In genomic region chr2:101415220-101415619, GRCh38 we compare ENCODE assay signal across 21 cellular contexts. TPM values are rescaled to one million over a fixed set of nuclear protein-coding genes. Genes with fewer than 3 reads are reported as not detected.
DNase-seq lines count a peak whose midpoint lies in the region; ATAC-seq and TF ChIP-seq lines count a peak whose summit lies in the region.
"Had no signal": no experiment of that assay in that cellular context is flagged by ENCODE, and none has a peak within 500 bp of the region (broad histone marks: within the 10 kb centered on the region; RNA-seq: fewer than 3 reads in every experiment).

No MANE protein-coding gene starts in this region.

- no peak for ATAC-seq in PC-3
- ATAC-seq: Right ventricle myocardium inferior had no signal

- DNase-seq in KBM-7 (peak; percentile 17), PC-3 (no peak), islet precursor cell (peak; percentile 2), sigmoid colon (no peak), Calu3 (no peak), A673 (ENCODE audit: low spot score) (no peak)
- DNase-seq: CD4-positive, alpha-beta memory T cell; MV-4-11; NCI-H1694; NCI-H2081; NCI-H2171; NCI-H446; T1000 had no signal

- POLR2A ChIA-PET in PC-3 (lab: Charles Lee; ENCODE audit: unreplicated experiment) (no interaction called here), A673 (lab: Charles Lee; ENCODE audit: low non-redundant PET) (no interaction called here)

- H3K79me2 ChIP-seq in DOHH2 (ENCODE audit: control insufficient read depth, low read length): no peaks in the 10 kb centered on the region
- H3K79me2 ChIP-seq in PC-3 (ENCODE audit: low read length): no peaks in the 10 kb centered on the region

- H3K36me3 ChIP-seq in DOHH2 (ENCODE audit: control insufficient read depth, low read length): no peaks in the 10 kb centered on the region
- no peaks in the 10 kb centered on the region for H3K36me3 ChIP-seq in PC-3 (ENCODE audit: low read depth, low read length)
- no peaks in the 10 kb centered on the region for H3K36me3 ChIP-seq in sigmoid colon
- no peaks in the 10 kb centered on the region for H3K36me3 ChIP-seq in A673 (ENCODE audit: insufficient read depth, low read length, poor library complexity, severe bottlenecking)
- H3K36me3 ChIP-seq: BLaER1, SJSA1 had no signal

- in situ Hi-C loops in KBM-7 (cut with MboI; ENCODE audit: low pct_unique_long_range_greater_than_20kb, low sequenced_read_pairs): no loop called here

- H3K36me3 Mint-ChIP-seq in Calu3 (ENCODE audit: insufficient read depth, unreplicated experiment): no peaks in the 10 kb centered on the region
- H3K36me3 Mint-ChIP-seq: CD4-positive, alpha-beta memory T cell had no signal

- no peaks in the 10 kb centered on the region for H3K9me2 ChIP-seq in DOHH2 (replicated peaks; ENCODE audit: control insufficient read depth, low read length)
- no peaks in the 10 kb centered on the region for H3K9me2 ChIP-seq in PC-3 (replicated peaks; ENCODE audit: low read length)

- peaks cover 2% of the 10 kb centered on the region; the same call in 1 of the 2 replicates for H3K27me3 ChIP-seq in DOHH2 (ENCODE audit: control insufficient read depth, low read length)
- H3K27me3 ChIP-seq in PC-3 (ENCODE audit: low read length): no peaks in the 10 kb centered on the region
- no peaks in the 10 kb centered on the region for H3K27me3 ChIP-seq in sigmoid colon
- peaks cover 5% of the 10 kb centered on the region for H3K27me3 ChIP-seq in A673 (replicated peaks; ENCODE audit: insufficient read depth, low read depth, low read length, poor library complexity)
- H3K27me3 ChIP-seq: BLaER1, SJSA1 had no signal

- no peak for TF ChIP-seq EP300 in sigmoid colon (IDR thresholded peaks at IDR 0.05)

- H2AFZ ChIP-seq in PC-3 (ENCODE audit: low read length): no peak overlapping the region

- H3K4me3 ChIP-seq in DOHH2 (ENCODE audit: low read length) (no peak overlapping the region), PC-3 (ENCODE audit: low read length) (no peak overlapping the region), sigmoid colon (no peak overlapping the region), A673 (ENCODE audit: low read depth, low read length, poor library complexity, severe bottlenecking) (no peak overlapping the region)
- H3K4me3 ChIP-seq: BLaER1, SJSA1 had no signal

- H3K4me1 ChIP-seq in DOHH2 (ENCODE audit: control insufficient read depth, low read length) (no peaks in the 10 kb centered on the region), PC-3 (ENCODE audit: insufficient read depth, low read length) (peaks cover 27% of the 10 kb centered on the region), sigmoid colon (no peaks in the 10 kb centered on the region), A673 (ENCODE audit: insufficient read depth, low read length, poor library complexity, severe bottlenecking) (no peaks in the 10 kb centered on the region)
- H3K4me1 ChIP-seq: BLaER1 had no signal

- no peak overlapping the region for H3K4me3 Mint-ChIP-seq in Calu3 (ENCODE audit: low read depth, unreplicated experiment)
- H3K4me3 Mint-ChIP-seq: CD4-positive, alpha-beta memory T cell; T-helper 1 cell treated with Interleukin-12 subunit alpha and Interleukin-12 subunit beta and Interleukin-4 antibody, amounts not matched to agents 30 μg/mL and 1 μg/mL, for 36 hours had no signal

- 93 to 98% methylated on average over 2 of the region's 2 CpGs for WGBS in sigmoid colon, 2 donors

- H4K20me1 ChIP-seq in DOHH2 (ENCODE audit: control insufficient read depth, insufficient read depth, low read depth, low read length): no peaks in the 10 kb centered on the region
- no peaks in the 10 kb centered on the region for H4K20me1 ChIP-seq in PC-3 (ENCODE audit: low read length)
- H4K20me1 ChIP-seq: BLaER1 had no signal

- peaks cover 5% of the 10 kb centered on the region for H3K4me1 Mint-ChIP-seq in Calu3 (ENCODE audit: low read depth, unreplicated experiment)
- H3K4me1 Mint-ChIP-seq: CD4-positive, alpha-beta memory T cell had no signal

- H3K4me2 ChIP-seq in DOHH2 (ENCODE audit: low read length) (no peak overlapping the region), PC-3 (ENCODE audit: low read length) (no peak overlapping the region)
- H3K4me2 ChIP-seq: BLaER1, KMS-11 had no signal

- no peaks in the 10 kb centered on the region for H3K27me3 Mint-ChIP-seq in Calu3 (ENCODE audit: unreplicated experiment)
- H3K27me3 Mint-ChIP-seq: CD4-positive, alpha-beta memory T cell had no signal

- BruUV-seq in PC-3 (replicated peaks; lab: Mats Ljungman, UMichigan) (no TSS peak), Calu3 (replicated peaks; lab: Mats Ljungman, UMichigan) (no TSS peak), A673 (replicated peaks; lab: Mats Ljungman, UMichigan) (no TSS peak)

- TF ChIP-seq CTCF in DOHH2 (IDR thresholded peaks at IDR 0.05; ENCODE audit: low read depth, low read length, poor library complexity, severe bottlenecking) (peak; percentile 16), PC-3 (conservative IDR thresholded peaks at IDR 0.05; ENCODE audit: low read depth, low read length) (peak; percentile 38; the same call in 1 of the 2 replicates), sigmoid colon (IDR thresholded peaks at IDR 0.05) (no peak), Calu3 (IDR thresholded peaks at IDR 0.05; ENCODE audit: unreplicated experiment) (no peak), A673 (conservative IDR thresholded peaks at IDR 0.05; ENCODE audit: low read depth, low read length) (no peak)

- no peak for TF ChIP-seq POLR2A in sigmoid colon (IDR thresholded peaks at IDR 0.05)

- no peak overlapping the region for H3K27ac Mint-ChIP-seq in Calu3 (ENCODE audit: unreplicated experiment)
- H3K27ac Mint-ChIP-seq: CD4-positive, alpha-beta memory T cell; T-helper 1 cell treated with Interleukin-12 subunit alpha and Interleukin-12 subunit beta and Interleukin-4 antibody, amounts not matched to agents 30 μg/mL and 1 μg/mL, for 36 hours had no signal

- CTCF ChIA-PET in PC-3 (lab: Charles Lee): no interaction called here
- CTCF ChIA-PET in Calu3 (lab: Charles Lee): interaction anchor here (0.6 kb wide), 1 partner anchor 1208 kb away, joined by 9 read pairs; no protein-coding TSS in a partner anchor
- CTCF ChIA-PET in A673 (lab: Charles Lee): no interaction called here

- H3K9me3 ChIP-seq in DOHH2 (ENCODE audit: control insufficient read depth, insufficient read depth, low read length) (no peaks in the 10 kb centered on the region), PC-3 (ENCODE audit: low read length) (no peaks in the 10 kb centered on the region), sigmoid colon (no peaks in the 10 kb centered on the region), A673 (ENCODE audit: low read depth, low read length, poor library complexity, severe bottlenecking) (no peaks in the 10 kb centered on the region)
- H3K9me3 ChIP-seq: SJSA1 had no signal

- intact Hi-C loops in PC-3 (cut with micrococcal nuclease): no loop called here
- intact Hi-C loops in sigmoid colon (cut with DNase I): no loop called here
- intact Hi-C loops in Calu3 (cut with micrococcal nuclease; ENCODE audit: unreplicated experiment): loop anchor here (10.0 kb wide), 2 partner anchors 280 to 1030 kb away; partner anchors contain the start of gene MAP4K4
- intact Hi-C loops in A673 (cut with micrococcal nuclease; ENCODE audit: unreplicated experiment): loop anchor here (10.0 kb wide), 2 partner anchors 460 to 590 kb away; no protein-coding TSS in a partner anchor

- H3F3A ChIP-seq in DOHH2 (ENCODE audit: control insufficient read depth, insufficient read depth): no peaks in the 10 kb centered on the region
- no peaks in the 10 kb centered on the region for H3F3A ChIP-seq in PC-3 (ENCODE audit: low read length, unreplicated experiment)

- no peak overlapping the region for H3K9ac ChIP-seq in PC-3 (ENCODE audit: low read length)
- H3K9ac ChIP-seq: BLaER1, KMS-11 had no signal

- H3K9me3 Mint-ChIP-seq in Calu3 (ENCODE audit: low read depth, unreplicated experiment): no peaks in the 10 kb centered on the region

- H3K27ac ChIP-seq in DOHH2 (ENCODE audit: low read depth, low read length) (no peak overlapping the region), PC-3 (ENCODE audit: low read length) (no peak overlapping the region), sigmoid colon (no peak overlapping the region), A673 (ENCODE audit: low read depth, low read length, poor library complexity, severe bottlenecking) (no peak overlapping the region)
- H3K27ac ChIP-seq: BLaER1, KMS-11, SJSA1 had no signal

RNA-seq across cellular contexts. Expression of gene CREG2, which starts 27.9 kb away (rescaled TPM):
- total RNA-seq in PC-3 (2014; rRNA removed): 40.0 and 67.9 TPM in 2 replicates
- total RNA-seq in sigmoid colon: under 1 TPM in 2 of 4 donors, not detected in 2; 0.28 to 0.36 TPM
- under 1 TPM in 1 of 3 donors, not detected in 2; 0.06 TPM for polyA plus RNA-seq in sigmoid colon
- total RNA-seq in Calu3 (2022): 1.3 and 2.4 TPM in 2 replicates
- not detected in 2 replicates for total RNA-seq in A673 (2021)
- total RNA-seq: CD4-positive, alpha-beta memory T cell; H4; Right ventricle myocardium inferior; SJSA1 had no signal

RNA-seq across cellular contexts. Expression of gene RFX8, which starts 59.7 kb away (rescaled TPM):
- 0.46 and 0.77 TPM in 2 replicates for total RNA-seq in PC-3 (2014; rRNA removed)
- under 1 TPM in 1 of 4 donors, not detected in 3; 0.83 TPM for total RNA-seq in sigmoid colon
- under 1 TPM in 1 of 3 donors, not detected in 2; 0.12 TPM for polyA plus RNA-seq in sigmoid colon
- not detected in 2 replicates for total RNA-seq in Calu3 (2022)
- total RNA-seq in A673 (2021): not detected in 2 replicates
- total RNA-seq: H4, M059J, Right ventricle myocardium inferior had no signal
- polyA plus RNA-seq: CD4-positive, alpha-beta memory T cell had no signal

Comparison
In these comparisons a context has a peak if more than half of its experiments do, and no peak if none do; other contexts are left out.
1. CTCF ChIP-seq: peak in DOHH2 (single experiment) and PC-3 (single experiment); none in sigmoid colon (0 of 4), Calu3 (single experiment) and A673 (single experiment).
2. DNase-seq: peak in KBM-7 (single experiment) and islet precursor cell (single experiment); none in PC-3 (single experiment), sigmoid colon (single experiment), Calu3 (single experiment) and A673 (single experiment).
3. RNA of gene CREG2, which starts 27.9 kb away (total RNA-seq): 40.0 to 67.9 TPM in PC-3; 1.3 to 2.4 TPM in Calu3, 0.28 to 0.36 TPM in sigmoid colon and not detected in A673; every median in the first group is over 10 times any median in the second.
4. intact Hi-C loops: an anchor here in Calu3 (10.0 kb wide) and A673 (10.0 kb wide); none called in PC-3 and sigmoid colon.